ENCODE assay signal across 8 cellular contexts in the genomic region with DNA sequence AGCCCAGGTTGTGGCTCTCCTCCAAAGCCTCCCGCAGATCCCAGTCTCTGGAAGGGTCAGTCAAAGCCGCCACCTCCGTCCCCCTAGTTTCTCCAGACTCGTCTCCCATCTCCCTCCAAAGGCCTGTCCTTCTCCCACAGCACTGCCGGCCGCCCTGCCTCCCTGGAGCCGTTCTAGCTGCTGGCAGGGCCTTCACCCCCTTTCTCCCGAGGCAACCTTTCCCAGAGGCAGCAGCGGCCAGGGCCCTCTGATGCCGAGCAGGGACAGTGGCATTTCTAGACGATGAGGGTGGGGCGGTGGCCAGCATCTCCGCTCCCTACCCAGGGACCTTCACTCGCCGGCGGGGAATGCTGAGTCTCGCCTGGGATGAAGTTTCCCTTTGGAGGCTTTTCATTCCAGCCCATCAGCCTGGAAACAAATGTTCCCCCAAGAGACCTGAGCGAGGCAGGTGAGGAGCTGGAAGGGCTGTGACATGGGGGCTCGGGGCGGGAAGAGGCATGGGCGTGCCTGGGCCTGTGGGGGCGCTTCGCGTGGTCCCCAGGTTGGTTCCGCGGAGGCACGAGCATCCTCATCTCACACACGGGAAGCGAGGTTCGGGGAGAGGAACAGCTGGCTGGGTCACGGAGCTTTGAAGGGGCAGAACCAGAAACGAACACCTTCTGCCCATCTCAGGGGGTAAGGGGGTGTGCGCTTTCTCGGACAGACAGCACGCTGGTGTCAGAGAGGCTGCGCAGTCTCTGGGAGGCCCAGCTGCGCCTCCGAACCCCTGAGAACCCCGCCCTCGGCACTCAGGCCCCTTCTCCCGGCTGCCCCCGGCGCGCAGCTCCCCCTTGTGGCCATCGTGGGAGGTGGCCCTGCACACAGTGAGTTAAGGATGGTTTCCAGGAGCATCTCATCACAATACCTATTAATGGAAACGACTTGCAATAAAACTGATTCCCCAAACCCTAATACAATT.
DNase-seq lines count a peak whose midpoint lies in the region; ATAC-seq, FAIRE-seq and TF ChIP-seq lines count a peak whose summit lies in the region.

No MANE protein-coding gene starts in this region.

- TF ChIP-seq CTCF in GM12872 (IDR thresholded peaks at IDR 0.05; ENCODE audit: insufficient read depth, low read depth, low read length) (peak; percentile 67), cardiac fibroblast (IDR thresholded peaks at IDR 0.05; ENCODE audit: low read depth, low read length) (peak; percentile 70), retinal pigment epithelial cell (conservative IDR thresholded peaks at IDR 0.05; ENCODE audit: low read depth, low read length) (peak; percentile 71)

- H3K4me3 ChIP-seq in cardiac fibroblast (replicated peaks in 1 of 2; ENCODE audit: low read depth in 2 of 2, low read length in 2 of 2) (no peak overlapping the region), retinal pigment epithelial cell (ENCODE audit: low read length) (no peak overlapping the region)

- no peak for ATAC-seq in GM21737 (IDR thresholded peaks at IDR 0.05; ENCODE audit: unreplicated experiment)

- DNase-seq in OCI-M1 (lab: John Stamatoyannopoulos, UW) (peak; percentile 81), cardiac fibroblast (ENCODE audit: low read depth in 2 of 2) (no peak), retinal pigment epithelial cell (ENCODE audit: low read depth) (no peak), GM19239 (ENCODE audit: insufficient read length, low spot score) (no peak), NCI-H510A (lab: John Stamatoyannopoulos, UW) (no peak), midbrain (lab: John Stamatoyannopoulos, UW) (no peak)

- no peak for FAIRE-seq in GM19239 (lab: Jason Lieb, UNC)
